In the genomic region with DNA sequence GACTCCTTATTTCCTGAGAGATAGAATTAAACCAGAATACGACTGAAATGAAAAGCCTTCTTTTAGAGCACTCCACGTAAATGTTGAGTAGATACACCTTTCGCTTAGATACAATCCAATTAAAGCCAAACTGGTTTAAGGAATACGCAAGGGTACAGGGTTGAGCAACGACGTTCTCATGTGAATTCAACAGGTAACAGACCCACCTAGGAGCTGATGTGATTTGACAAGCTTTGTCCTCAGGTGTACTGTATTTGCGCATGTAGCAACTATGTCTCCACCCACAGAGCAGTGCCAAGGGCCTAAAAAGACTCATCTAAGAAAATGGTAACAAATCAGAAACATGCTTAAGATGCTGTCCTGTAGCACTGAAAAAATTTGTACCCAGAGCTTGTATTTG, we compare ENCODE assay signal across 2 cellular contexts.
TF ChIP-seq lines count a peak whose summit lies in the region.

No MANE protein-coding gene starts in this region.

TF ChIP-seq in GM23338, 12 proteins besides CTCF, POLR2A, EP300 and RAD21 (continues in another document):
- no peak for TF ChIP-seq NANOG (IDR thresholded peaks at IDR 0.05; ENCODE audit: borderline replicate concordance)
- no peak for TF ChIP-seq ZNF331 (CRISPR knock-in tag; IDR thresholded peaks at IDR 0.05; ENCODE audit: low read depth)
- no peak for TF ChIP-seq EZH2 (IDR thresholded peaks at IDR 0.05; ENCODE audit: low read depth, unreplicated experiment)
- TF ChIP-seq, protein P1, sequence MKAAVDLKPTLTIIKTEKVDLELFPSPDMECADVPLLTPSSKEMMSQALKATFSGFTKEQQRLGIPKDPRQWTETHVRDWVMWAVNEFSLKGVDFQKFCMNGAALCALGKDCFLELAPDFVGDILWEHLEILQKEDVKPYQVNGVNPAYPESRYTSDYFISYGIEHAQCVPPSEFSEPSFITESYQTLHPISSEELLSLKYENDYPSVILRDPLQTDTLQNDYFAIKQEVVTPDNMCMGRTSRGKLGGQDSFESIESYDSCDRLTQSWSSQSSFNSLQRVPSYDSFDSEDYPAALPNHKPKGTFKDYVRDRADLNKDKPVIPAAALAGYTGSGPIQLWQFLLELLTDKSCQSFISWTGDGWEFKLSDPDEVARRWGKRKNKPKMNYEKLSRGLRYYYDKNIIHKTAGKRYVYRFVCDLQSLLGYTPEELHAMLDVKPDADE (IDR thresholded peaks at IDR 0.05): no peak
- no peak for TF ChIP-seq STAT1 (IDR thresholded peaks at IDR 0.05; ENCODE audit: unreplicated experiment)
- TF ChIP-seq EZH2phosphoT487 (IDR thresholded peaks at IDR 0.05; ENCODE audit: unreplicated experiment): no peak
- TF ChIP-seq REST (IDR thresholded peaks at IDR 0.05; ENCODE audit: unreplicated experiment): no peak
- TF ChIP-seq, protein P2, sequence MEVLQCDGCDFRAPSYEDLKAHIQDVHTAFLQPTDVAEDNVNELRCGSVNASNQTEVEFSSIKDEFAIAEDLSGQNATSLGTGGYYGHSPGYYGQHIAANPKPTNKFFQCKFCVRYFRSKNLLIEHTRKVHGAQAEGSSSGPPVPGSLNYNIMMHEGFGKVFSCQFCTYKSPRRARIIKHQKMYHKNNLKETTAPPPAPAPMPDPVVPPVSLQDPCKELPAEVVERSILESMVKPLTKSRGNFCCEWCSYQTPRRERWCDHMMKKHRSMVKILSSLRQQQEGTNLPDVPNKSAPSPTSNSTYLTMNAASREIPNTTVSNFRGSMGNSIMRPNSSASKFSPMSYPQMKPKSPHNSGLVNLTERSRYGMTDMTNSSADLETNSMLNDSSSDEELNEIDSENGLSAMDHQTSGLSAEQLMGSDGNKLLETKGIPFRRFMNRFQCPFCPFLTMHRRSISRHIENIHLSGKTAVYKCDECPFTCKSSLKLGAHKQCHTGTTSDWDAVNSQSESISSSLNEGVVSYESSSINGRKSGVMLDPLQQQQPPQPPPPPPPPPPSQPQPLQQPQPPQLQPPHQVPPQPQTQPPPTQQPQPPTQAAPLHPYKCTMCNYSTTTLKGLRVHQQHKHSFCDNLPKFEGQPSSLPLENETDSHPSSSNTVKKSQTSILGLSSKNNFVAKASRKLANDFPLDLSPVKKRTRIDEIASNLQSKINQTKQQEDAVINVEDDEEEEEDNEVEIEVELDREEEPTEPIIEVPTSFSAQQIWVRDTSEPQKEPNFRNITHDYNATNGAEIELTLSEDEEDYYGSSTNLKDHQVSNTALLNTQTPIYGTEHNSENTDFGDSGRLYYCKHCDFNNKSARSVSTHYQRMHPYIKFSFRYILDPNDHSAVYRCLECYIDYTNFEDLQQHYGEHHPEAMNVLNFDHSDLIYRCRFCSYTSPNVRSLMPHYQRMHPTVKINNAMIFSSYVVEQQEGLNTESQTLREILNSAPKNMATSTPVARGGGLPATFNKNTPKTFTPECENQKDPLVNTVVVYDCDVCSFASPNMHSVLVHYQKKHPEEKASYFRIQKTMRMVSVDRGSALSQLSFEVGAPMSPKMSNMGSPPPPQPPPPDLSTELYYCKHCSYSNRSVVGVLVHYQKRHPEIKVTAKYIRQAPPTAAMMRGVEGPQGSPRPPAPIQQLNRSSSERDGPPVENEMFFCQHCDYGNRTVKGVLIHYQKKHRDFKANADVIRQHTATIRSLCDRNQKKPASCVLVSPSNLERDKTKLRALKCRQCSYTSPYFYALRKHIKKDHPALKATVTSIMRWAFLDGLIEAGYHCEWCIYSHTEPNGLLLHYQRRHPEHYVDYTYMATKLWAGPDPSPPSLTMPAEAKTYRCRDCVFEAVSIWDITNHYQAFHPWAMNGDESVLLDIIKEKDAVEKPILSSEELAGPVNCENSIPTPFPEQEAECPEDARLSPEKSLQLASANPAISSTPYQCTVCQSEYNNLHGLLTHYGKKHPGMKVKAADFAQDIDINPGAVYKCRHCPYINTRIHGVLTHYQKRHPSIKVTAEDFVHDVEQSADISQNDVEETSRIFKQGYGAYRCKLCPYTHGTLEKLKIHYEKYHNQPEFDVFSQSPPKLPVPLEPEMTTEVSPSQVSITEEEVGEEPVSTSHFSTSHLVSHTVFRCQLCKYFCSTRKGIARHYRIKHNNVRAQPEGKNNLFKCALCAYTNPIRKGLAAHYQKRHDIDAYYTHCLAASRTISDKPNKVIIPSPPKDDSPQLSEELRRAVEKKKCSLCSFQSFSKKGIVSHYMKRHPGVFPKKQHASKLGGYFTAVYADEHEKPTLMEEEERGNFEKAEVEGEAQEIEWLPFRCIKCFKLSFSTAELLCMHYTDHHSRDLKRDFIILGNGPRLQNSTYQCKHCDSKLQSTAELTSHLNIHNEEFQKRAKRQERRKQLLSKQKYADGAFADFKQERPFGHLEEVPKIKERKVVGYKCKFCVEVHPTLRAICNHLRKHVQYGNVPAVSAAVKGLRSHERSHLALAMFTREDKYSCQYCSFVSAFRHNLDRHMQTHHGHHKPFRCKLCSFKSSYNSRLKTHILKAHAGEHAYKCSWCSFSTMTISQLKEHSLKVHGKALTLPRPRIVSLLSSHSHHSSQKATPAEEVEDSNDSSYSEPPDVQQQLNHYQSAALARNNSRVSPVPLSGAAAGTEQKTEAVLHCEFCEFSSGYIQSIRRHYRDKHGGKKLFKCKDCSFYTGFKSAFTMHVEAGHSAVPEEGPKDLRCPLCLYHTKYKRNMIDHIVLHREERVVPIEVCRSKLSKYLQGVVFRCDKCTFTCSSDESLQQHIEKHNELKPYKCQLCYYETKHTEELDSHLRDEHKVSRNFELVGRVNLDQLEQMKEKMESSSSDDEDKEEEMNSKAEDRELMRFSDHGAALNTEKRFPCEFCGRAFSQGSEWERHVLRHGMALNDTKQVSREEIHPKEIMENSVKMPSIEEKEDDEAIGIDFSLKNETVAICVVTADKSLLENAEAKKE (CRISPR knock-in tag; IDR thresholded peaks at IDR 0.05): no peak
- no peak for TF ChIP-seq JUNB (IDR thresholded peaks at IDR 0.05; ENCODE audit: unreplicated experiment)
- no peak for TF ChIP-seq CREB1 (CRISPR knock-in tag; IDR thresholded peaks at IDR 0.05; ENCODE audit: low read depth)

TF ChIP-seq in SK-N-SH treated with all-trans-retinoic acid at 6 μM for 48 hours, 23 proteins besides CTCF, POLR2A, EP300 and RAD21:
- TF ChIP-seq TCF4 (CRISPR knock-in tag; IDR thresholded peaks at IDR 0.05; ENCODE audit: borderline replicate concordance): no peak
- no peak for TF ChIP-seq ZNF70 (CRISPR knock-in tag; IDR thresholded peaks at IDR 0.05)
- TF ChIP-seq GLIS3 (CRISPR knock-in tag; IDR thresholded peaks at IDR 0.05): no peak
- no peak for TF ChIP-seq ZFP3 (CRISPR knock-in tag; IDR thresholded peaks at IDR 0.05)
- TF ChIP-seq ARNTL (CRISPR knock-in tag; IDR thresholded peaks at IDR 0.05; ENCODE audit: borderline replicate concordance, low read depth): no peak
- no peak for TF ChIP-seq TOX (CRISPR knock-in tag; IDR thresholded peaks at IDR 0.05; ENCODE audit: borderline replicate concordance)
- TF ChIP-seq CSRNP3 (CRISPR knock-in tag; IDR thresholded peaks at IDR 0.05): no peak
- TF ChIP-seq ESRRG (CRISPR knock-in tag; IDR thresholded peaks at IDR 0.05): no peak
- TF ChIP-seq CSDC2 (CRISPR knock-in tag; IDR thresholded peaks at IDR 0.05): no peak
- no peak for TF ChIP-seq ZNF8 (CRISPR knock-in tag; IDR thresholded peaks at IDR 0.05)
- TF ChIP-seq ZNF565 (CRISPR knock-in tag; conservative IDR thresholded peaks at IDR 0.05; ENCODE audit: low read depth): no peak
- TF ChIP-seq TSHZ2 (CRISPR knock-in tag; IDR thresholded peaks at IDR 0.05): no peak
- TF ChIP-seq, protein P3, sequence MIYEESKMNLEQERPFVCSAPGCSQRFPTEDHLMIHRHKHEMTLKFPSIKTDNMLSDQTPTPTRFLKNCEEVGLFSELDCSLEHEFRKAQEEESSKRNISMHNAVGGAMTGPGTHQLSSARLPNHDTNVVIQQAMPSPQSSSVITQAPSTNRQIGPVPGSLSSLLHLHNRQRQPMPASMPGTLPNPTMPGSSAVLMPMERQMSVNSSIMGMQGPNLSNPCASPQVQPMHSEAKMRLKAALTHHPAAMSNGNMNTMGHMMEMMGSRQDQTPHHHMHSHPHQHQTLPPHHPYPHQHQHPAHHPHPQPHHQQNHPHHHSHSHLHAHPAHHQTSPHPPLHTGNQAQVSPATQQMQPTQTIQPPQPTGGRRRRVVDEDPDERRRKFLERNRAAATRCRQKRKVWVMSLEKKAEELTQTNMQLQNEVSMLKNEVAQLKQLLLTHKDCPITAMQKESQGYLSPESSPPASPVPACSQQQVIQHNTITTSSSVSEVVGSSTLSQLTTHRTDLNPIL (CRISPR knock-in tag; IDR thresholded peaks at IDR 0.05; ENCODE audit: low read depth): no peak
- no peak for TF ChIP-seq ZFP30 (CRISPR knock-in tag; IDR thresholded peaks at IDR 0.05)
- no peak for TF ChIP-seq PPARA (CRISPR knock-in tag; IDR thresholded peaks at IDR 0.05; ENCODE audit: borderline replicate concordance)
- no peak for TF ChIP-seq ZC3H10 (CRISPR knock-in tag; IDR thresholded peaks at IDR 0.05)
- no peak for TF ChIP-seq POU6F1 (CRISPR knock-in tag; IDR thresholded peaks at IDR 0.05; ENCODE audit: borderline replicate concordance, low read depth)
